In genomic region chr12:26281320-26281719, GRCh38 we compare ENCODE assay signal across 1 cellular context.
TF ChIP-seq lines count a peak whose summit lies in the region.

No MANE protein-coding gene starts in this region.

TF ChIP-seq in SK-N-SH, 30 proteins besides CTCF, POLR2A, EP300 and RAD21 (continued from another document):
- TF ChIP-seq RFX5 (IDR thresholded peaks at IDR 0.05; ENCODE audit: low read length) (no peak), JUND (IDR thresholded peaks at IDR 0.05) (no peak)
